In the genomic region with DNA sequence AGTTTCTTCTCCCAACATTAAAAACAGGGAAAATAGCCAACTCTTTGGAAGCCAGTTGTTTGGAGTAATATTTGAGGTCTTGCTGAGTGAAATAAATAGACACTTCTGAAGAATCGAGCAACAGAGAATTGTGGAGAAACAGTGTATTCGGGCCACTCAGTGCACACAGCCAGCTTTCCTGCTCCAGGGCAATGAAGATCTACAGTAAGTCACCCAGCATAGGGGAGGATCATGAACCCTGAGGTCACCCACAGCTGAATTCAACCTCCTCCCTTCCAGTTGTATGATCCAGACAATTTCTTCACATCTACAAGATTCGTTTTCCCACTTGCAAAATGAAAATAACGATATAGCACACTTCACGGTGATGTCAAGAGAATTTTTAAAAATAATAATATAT, we compare ENCODE assay signal across 24 cellular contexts.
"Had no signal": no experiment of that assay in that cellular context is flagged by ENCODE, and none has a peak within 500 bp of the region (broad histone marks: within the 10 kb centered on the region; RNA-seq: fewer than 3 reads in every experiment).

No MANE protein-coding gene starts in this region.

- ATAC-seq: left colon; mucosa of descending colon; naive thymus-derived CD4-positive, alpha-beta T cell; natural killer cell treated with Interleukin-12 subunit alpha and Interleukin-12 subunit beta and Interleukin-15 and Interleukin-18, amount 100 ng/mL, for 72 hours; stimulated activated effector memory CD8-positive, alpha-beta T cell treated with anti-CD3 and anti-CD28 coated beads, Interleukin-12 subunit alpha, Interleukin-12 subunit beta, amount 100 ng/mL, for 72 hours had no signal

- H3K9me3 Mint-ChIP-seq: immature natural killer cell; natural killer cell treated with Interleukin-12 subunit alpha and Interleukin-12 subunit beta and Interleukin-15 and Interleukin-18, amount 100 ng/mL, for 72 hours; stimulated activated effector memory CD8-positive, alpha-beta T cell treated with anti-CD3 and anti-CD28 coated beads, Interleukin-12 subunit alpha, Interleukin-12 subunit beta, amount 100 ng/mL, for 72 hours; stimulated activated naive CD8-positive, alpha-beta T cell treated with anti-CD3 and anti-CD28 coated beads, Interleukin-15, Interleukin-2, amounts not matched to agents 100 ng/mL and 50 ng/mL, for 24 hours; type B pancreatic cell had no signal

- H3K36me3 Mint-ChIP-seq: immature natural killer cell; natural killer cell treated with Interleukin-12 subunit alpha and Interleukin-12 subunit beta and Interleukin-15 and Interleukin-18, amount 100 ng/mL, for 72 hours; stimulated activated effector memory CD8-positive, alpha-beta T cell treated with anti-CD3 and anti-CD28 coated beads, Interleukin-12 subunit alpha, Interleukin-12 subunit beta, amount 100 ng/mL, for 72 hours; type B pancreatic cell had no signal

- H3K4me3 ChIP-seq: left lung, lower lobe of right lung, mucosa of descending colon, ovary, right atrium auricular region, sigmoid colon, spleen, tibial nerve had no signal

- DNase-seq: hippocampal formation; immature natural killer cell; kidney; left colon; left lung; lower lobe of right lung; mammary epithelial cell; mesendoderm; midbrain; mucosa of descending colon; naive thymus-derived CD4-positive, alpha-beta T cell; small intestine; spleen; stimulated activated CD4-positive, alpha-beta T cell treated with anti-CD3 and anti-CD28 coated beads, Interleukin-4, amount 100 ng/mL, for 24 hours; stimulated activated naive CD4-positive, alpha-beta T cell had no signal

- H3K9me3 ChIP-seq: left lung, lower lobe of right lung, mucosa of descending colon, ovary, right atrium auricular region, spleen, tibial nerve had no signal

- H3K4me1 ChIP-seq: left lung, lower lobe of right lung, right atrium auricular region, spleen had no signal

- H3K27ac ChIP-seq: left lung, ovary, right atrium auricular region, spleen had no signal

- H3K27me3 ChIP-seq: left lung, ovary, right atrium auricular region, sigmoid colon, spleen, tibial nerve had no signal

- H3K27me3 Mint-ChIP-seq: naive thymus-derived CD4-positive, alpha-beta T cell; natural killer cell treated with Interleukin-12 subunit alpha and Interleukin-12 subunit beta and Interleukin-15 and Interleukin-18, amount 100 ng/mL, for 72 hours; stimulated activated naive CD8-positive, alpha-beta T cell treated with anti-CD3 and anti-CD28 coated beads, Interleukin-15, Interleukin-2, amounts not matched to agents 100 ng/mL and 50 ng/mL, for 24 hours; type B pancreatic cell had no signal

- H3K36me3 ChIP-seq: left lung, lower lobe of right lung, ovary, right atrium auricular region, sigmoid colon, spleen, tibial nerve had no signal

- H3K27ac Mint-ChIP-seq: immature natural killer cell; naive thymus-derived CD4-positive, alpha-beta T cell; progenitor cell of endocrine pancreas; stimulated activated effector memory CD8-positive, alpha-beta T cell treated with anti-CD3 and anti-CD28 coated beads, Interleukin-12 subunit alpha, Interleukin-12 subunit beta, amount 100 ng/mL, for 72 hours; stimulated activated naive CD8-positive, alpha-beta T cell treated with anti-CD3 and anti-CD28 coated beads, Interleukin-15, Interleukin-2, amounts not matched to agents 100 ng/mL and 50 ng/mL, for 24 hours; type B pancreatic cell had no signal

- H3K4me3 Mint-ChIP-seq: immature natural killer cell; naive thymus-derived CD4-positive, alpha-beta T cell; natural killer cell treated with Interleukin-12 subunit alpha and Interleukin-12 subunit beta and Interleukin-15 and Interleukin-18, amount 100 ng/mL, for 72 hours; stimulated activated effector memory CD8-positive, alpha-beta T cell treated with anti-CD3 and anti-CD28 coated beads, Interleukin-12 subunit alpha, Interleukin-12 subunit beta, amount 100 ng/mL, for 72 hours; stimulated activated naive CD8-positive, alpha-beta T cell treated with anti-CD3 and anti-CD28 coated beads, Interleukin-15, Interleukin-2, amounts not matched to agents 100 ng/mL and 50 ng/mL, for 24 hours; type B pancreatic cell had no signal
